Comparison of ENCODE assay signal across 10 cellular contexts in genomic region chr2:201254331-201254730, GRCh38. TPM values are rescaled to one million over a fixed set of nuclear protein-coding genes. Genes with fewer than 3 reads are reported as not detected.
DNase-seq lines count a peak whose midpoint lies in the region; ATAC-seq and TF ChIP-seq lines count a peak whose summit lies in the region.
"Had no signal": no experiment of that assay in that cellular context is flagged by ENCODE, and none has a peak within 500 bp of the region (broad histone marks: within the 10 kb centered on the region; RNA-seq: fewer than 3 reads in every experiment).

No MANE protein-coding gene starts in this region.

- ATAC-seq in GM23338 (peak; percentile 86), HG02870 (IDR thresholded peaks at IDR 0.05; ENCODE audit: unreplicated experiment) (no peak), HG03175 (IDR thresholded peaks at IDR 0.05; ENCODE audit: unreplicated experiment) (no peak)
- ATAC-seq: activated CD4-positive, CD25-positive, alpha-beta regulatory T cell treated with anti-CD3 and anti-CD28 coated beads, Interleukin-2, amount 50 U/mL, for 24 hours had no signal

- H3K27me3 ChIP-seq in GM23338 (ENCODE audit: insufficient read depth) (no peaks in the 10 kb centered on the region), osteoblast (ENCODE audit: insufficient read depth, low read length) (no peaks in the 10 kb centered on the region)

- H3K27ac Mint-ChIP-seq in GM23338, result no peak overlapping the region
- peak overlapping the region; percentile 75 for H3K27ac Mint-ChIP-seq in dendritic cell treated with granulocyte-macrophage colony-stimulating factor and Interleukin-4, amounts not matched to agents 40 ng/mL and 50 ng/mL, for 4 days

- H3K4me3 ChIP-seq in GM23338 (no peak overlapping the region), osteoblast (ENCODE audit: insufficient read depth, low read length) (no peak overlapping the region)

- DNase-seq in GM23338 (ENCODE audit: low spot score) (peak; percentile 88), RPMI7951 (ENCODE audit: low read depth) (peak; percentile 77), osteoblast (ENCODE audit: insufficient read length, low spot score, missing footprints) (peak; percentile 59), HuH-7 (ENCODE audit: low spot score) (no peak), NCI-H2196 treated with DMSO at 0.1 percent for 48 hours (lab: John Stamatoyannopoulos, UW; ENCODE audit: unreplicated experiment) (no peak)
- DNase-seq: stimulated activated CD4-positive, alpha-beta T cell treated with anti-CD3 and anti-CD28 coated beads, Interleukin-2, amount 100 ng/mL, for 48 hours had no signal

- no peaks in the 10 kb centered on the region for H3K9me3 ChIP-seq in osteoblast (ENCODE audit: low read depth, low read length)

- H3K4me1 Mint-ChIP-seq in GM23338, result peaks cover 27% of the 10 kb centered on the region
- peaks cover 35% of the 10 kb centered on the region for H3K4me1 Mint-ChIP-seq in dendritic cell treated with granulocyte-macrophage colony-stimulating factor and Interleukin-4, amounts not matched to agents 40 ng/mL and 50 ng/mL, for 4 days (ENCODE audit: low read depth)

- H3F3A ChIP-seq in GM23338 (replicated peaks; ENCODE audit: low read depth), result no peaks in the 10 kb centered on the region

- H4K20me1 ChIP-seq in GM23338 (replicated peaks; ENCODE audit: insufficient read depth) (no peaks in the 10 kb centered on the region), osteoblast (ENCODE audit: insufficient read depth, low read length) (no peaks in the 10 kb centered on the region)

- H3K9me2 ChIP-seq in GM23338 (ENCODE audit: insufficient read depth), result 0 out of 2 replicates have a peak, but pooled peaks cover 2% of the 10 kb centered on the region

- H3K27me3 Mint-ChIP-seq in GM23338 (ENCODE audit: insufficient read depth, low read depth, poor library complexity), result peaks cover 8% of the 10 kb centered on the region
- no peaks in the 10 kb centered on the region for H3K27me3 Mint-ChIP-seq in dendritic cell treated with granulocyte-macrophage colony-stimulating factor and Interleukin-4, amounts not matched to agents 40 ng/mL and 50 ng/mL, for 4 days

- H3K36me3 ChIP-seq in GM23338 (ENCODE audit: insufficient read depth) (no peaks in the 10 kb centered on the region), osteoblast (ENCODE audit: insufficient read depth, low read length) (no peaks in the 10 kb centered on the region)

- H3K27ac ChIP-seq in GM23338 (ENCODE audit: low read depth) (peak overlapping the region; percentile 47; the same call in 1 of the 2 replicates), osteoblast (ENCODE audit: low read depth, low read length) (no peak overlapping the region)

- H3K79me2 ChIP-seq in GM23338 (replicated peaks; ENCODE audit: insufficient read depth), result no peaks in the 10 kb centered on the region
- H3K79me2 ChIP-seq in osteoblast (ENCODE audit: insufficient read depth, low read length), result peaks cover 11% of the 10 kb centered on the region

- no peak overlapping the region for H3K4me3 Mint-ChIP-seq in GM23338
- no peak overlapping the region for H3K4me3 Mint-ChIP-seq in dendritic cell treated with granulocyte-macrophage colony-stimulating factor and Interleukin-4, amounts not matched to agents 40 ng/mL and 50 ng/mL, for 4 days

- no peaks in the 10 kb centered on the region for H3K36me3 Mint-ChIP-seq in GM23338 (ENCODE audit: low read depth)
- H3K36me3 Mint-ChIP-seq in dendritic cell treated with granulocyte-macrophage colony-stimulating factor and Interleukin-4, amounts not matched to agents 40 ng/mL and 50 ng/mL, for 4 days (ENCODE audit: low read depth), result peaks cover 13% of the 10 kb centered on the region

- H3K4me1 ChIP-seq in GM23338 (ENCODE audit: insufficient read depth) (peaks cover 21% of the 10 kb centered on the region), osteoblast (ENCODE audit: insufficient read depth, low read length) (peaks cover 18% of the 10 kb centered on the region)

- intact Hi-C loops in dendritic cell treated with granulocyte-macrophage colony-stimulating factor and Interleukin-4, amounts not matched to agents 40 ng/mL and 50 ng/mL, for 4 days (cut with micrococcal nuclease), result no loop called here

- H3K9me3 Mint-ChIP-seq in GM23338, result no peaks in the 10 kb centered on the region
- H3K9me3 Mint-ChIP-seq in dendritic cell treated with granulocyte-macrophage colony-stimulating factor and Interleukin-4, amounts not matched to agents 40 ng/mL and 50 ng/mL, for 4 days, result no peaks in the 10 kb centered on the region

- H3K4me2 ChIP-seq in GM23338 (no peak overlapping the region), osteoblast (ENCODE audit: insufficient read depth, low read length) (no peak overlapping the region)

- peak overlapping the region; percentile 76; the same call in 1 of the 2 replicates for H2AFZ ChIP-seq in GM23338
- peak overlapping the region; percentile 77 for H2AFZ ChIP-seq in osteoblast (ENCODE audit: low read length)

- TF ChIP-seq CTCF in GM23338 (conservative IDR thresholded peaks at IDR 0.05; ENCODE audit: low read depth in 2 of 2) (no peak), osteoblast (IDR thresholded peaks at IDR 0.05; ENCODE audit: extremely low read depth, low read depth, low read length) (no peak)

TF ChIP-seq in GM23338, 12 proteins besides CTCF, POLR2A, EP300 and RAD21:
- TF ChIP-seq STAT1 (IDR thresholded peaks at IDR 0.05; ENCODE audit: unreplicated experiment), result no peak
- TF ChIP-seq ZNF462 (CRISPR knock-in tag; IDR thresholded peaks at IDR 0.05), result no peak
- TF ChIP-seq ZNF114 (CRISPR knock-in tag; IDR thresholded peaks at IDR 0.05), result no peak
- no peak for TF ChIP-seq NANOG (IDR thresholded peaks at IDR 0.05; ENCODE audit: borderline replicate concordance)

RNA-seq across cellular contexts. Expression of gene CASP8, which starts 6.0 kb away (rescaled TPM):
- total RNA-seq in GM23338 (2014; rRNA removed; shearing (Covaris generic)), result 3.6 and 6.8 TPM in 2 replicates
- 2.3 TPM in 2 replicates for polyA plus RNA-seq in GM23338 (2016; fragmentation: Nextera tagmentation; extraction: Ambion mirVana)
- total RNA-seq in RPMI7951 (2014; rRNA removed; shearing (Covaris generic)), result 43.4 and 45.3 TPM in 2 replicates
- 19.4 and 23.2 TPM in 2 replicates for total RNA-seq in osteoblast

Comparison
In these comparisons a context has a peak if more than half of its experiments do, and no peak if none do; other contexts are left out.
1. DNase-seq: peak in GM23338 (single experiment), RPMI7951 (single experiment) and osteoblast (single experiment); none in HuH-7 (single experiment) and NCI-H2196 treated with DMSO at 0.1 percent for 48 hours (single experiment).